ENCODE assay signal across 1 cellular context in genomic region chr7:39609084-39609461, GRCh38.
TF ChIP-seq lines count a peak whose summit lies in the region.

No MANE protein-coding gene starts in this region.

TF ChIP-seq in H1, 55 proteins besides CTCF, POLR2A, EP300 and RAD21:
- TF ChIP-seq USF2 (IDR thresholded peaks at IDR 0.05; ENCODE audit: low read length), result no peak
- no peak for TF ChIP-seq SP4 (IDR thresholded peaks at IDR 0.05; ENCODE audit: low read length)
- TF ChIP-seq POU5F1 (IDR thresholded peaks at IDR 0.05; ENCODE audit: low read depth, low read length), result no peak
- no peak for TF ChIP-seq GTF2F1 (IDR thresholded peaks at IDR 0.05; ENCODE audit: borderline replicate concordance, low read depth, low read length)
TF ChIP-seq in H1: peak in this region for 0.
